ENCODE assay signal across 8 cellular contexts in genomic region chr7:17234398-17235021, GRCh38.
DNase-seq lines count a peak whose midpoint lies in the region; ATAC-seq and TF ChIP-seq lines count a peak whose summit lies in the region.

No MANE protein-coding gene starts in this region.

- H3K36me3 ChIP-seq in left ventricle myocardium inferior, result no peaks in the 10 kb centered on the region

- intact Hi-C loops in left ventricle myocardium inferior (cut with micrococcal nuclease), result no loop called here

- H3K4me3 ChIP-seq in left ventricle myocardium inferior, result no peak overlapping the region

- peak; percentile 98 for ATAC-seq in GM18868 (IDR thresholded peaks at IDR 0.05; ENCODE audit: unreplicated experiment)
- ATAC-seq in HG02981 (IDR thresholded peaks at IDR 0.05; ENCODE audit: unreplicated experiment), result peak; percentile 97

- no peak for TF ChIP-seq CTCF in left ventricle myocardium inferior (IDR thresholded peaks at IDR 0.05; ENCODE audit: borderline replicate concordance)

- peaks cover 47% of the 10 kb centered on the region for H3K4me1 ChIP-seq in left ventricle myocardium inferior

- no peaks in the 10 kb centered on the region for H3K27me3 ChIP-seq in left ventricle myocardium inferior (ENCODE audit: low read depth)

- H3K27ac ChIP-seq in left ventricle myocardium inferior (replicated peaks), result peak overlapping the region; percentile 32

- H3K9me3 ChIP-seq in left ventricle myocardium inferior (replicated peaks), result no peaks in the 10 kb centered on the region

- DNase-seq in RPMI8226, result peak; percentile 7
- DNase-seq in activated naive CD4-positive, alpha-beta T cell treated with anti-CD3 and anti-CD28 coated beads, Interleukin-2, amount 50 U/mL, for 16 hours, result peak; percentile 55
- DNase-seq in left ventricle myocardium inferior, result no peak
- DNase-seq in stimulated activated CD4-positive, alpha-beta T cell treated with anti-CD3 and anti-CD28 coated beads, Interleukin-4, amount 100 ng/mL, for 1 hour, result peak; percentile 31
- no peak for DNase-seq in NCI-H1436 treated with DMSO at 0.1 percent for 48 hours (lab: John Stamatoyannopoulos, UW)
- DNase-seq in NCI-H1092 (lab: John Stamatoyannopoulos, UW), result no peak

Comparison
In these comparisons a context has a peak if more than half of its experiments do, and no peak if none do; other contexts are left out.
1. DNase-seq: peak in RPMI8226 (single experiment), activated naive CD4-positive, alpha-beta T cell treated with anti-CD3 and anti-CD28 coated beads, Interleukin-2, amount 50 U/mL, for 16 hours (single experiment) and stimulated activated CD4-positive, alpha-beta T cell treated with anti-CD3 and anti-CD28 coated beads, Interleukin-4, amount 100 ng/mL, for 1 hour (single experiment); none in left ventricle myocardium inferior (single experiment), NCI-H1436 treated with DMSO at 0.1 percent for 48 hours (single experiment) and NCI-H1092 (single experiment).